In genomic region chr6:113979930-113980329, GRCh38 we compare ENCODE assay signal across 12 cellular contexts. TPM values are rescaled to one million over a fixed set of nuclear protein-coding genes. Genes with fewer than 3 reads are reported as not detected.
A peak's percentile ranks its signal among the peaks of the same experiment; 100 is the strongest.
DNase-seq lines count a peak whose midpoint lies in the region; ATAC-seq and TF ChIP-seq lines count a peak whose summit lies in the region.
"Had no signal": no experiment of that assay in that cellular context is flagged by ENCODE, and none has a peak within 500 bp of the region (broad histone marks: within the 10 kb centered on the region; RNA-seq: fewer than 3 reads in every experiment).

No MANE protein-coding gene starts in this region.

- H3K4me1 Mint-ChIP-seq in dendritic cell treated with granulocyte-macrophage colony-stimulating factor and Interleukin-4, amounts not matched to agents 40 ng/mL and 50 ng/mL, for 4 days (ENCODE audit: low read depth) = peaks cover 18% of the 10 kb centered on the region
- H3K4me1 Mint-ChIP-seq in natural killer cell = no peaks in the 10 kb centered on the region
- H3K4me1 Mint-ChIP-seq: CD8-positive, alpha-beta memory T cell; immature natural killer cell had no signal

- TF ChIP-seq CTCF in natural killer cell (IDR thresholded peaks at IDR 0.05) = no peak

- DNase-seq in Kasumi-1 (lab: John Stamatoyannopoulos, UW) (peak; percentile 42 to 79), NCI-H2107 treated with DMSO at 0.1 percent for 48 hours (lab: John Stamatoyannopoulos, UW; ENCODE audit: unreplicated experiment) (no peak), kidney tubule cell (ENCODE audit: low spot score) (no peak), natural killer cell (no peak)
- DNase-seq in stimulated activated CD4-positive, alpha-beta T cell treated with anti-CD3 and anti-CD28 coated beads, Interleukin-1b, Interleukin-23, amount 100 ng/mL, for 48 hours = no peak
- DNase-seq: activated naive CD8-positive, alpha-beta T cell treated with anti-CD3 and anti-CD28 coated beads, Interleukin-2, amount 50 U/mL, for 24 hours; CD8-positive, alpha-beta memory T cell; immature natural killer cell had no signal

- intact Hi-C loops in dendritic cell treated with granulocyte-macrophage colony-stimulating factor and Interleukin-4, amounts not matched to agents 40 ng/mL and 50 ng/mL, for 4 days (cut with micrococcal nuclease) = no loop called here
- intact Hi-C loops in natural killer cell (cut with micrococcal nuclease) = no loop called here

- no peaks in the 10 kb centered on the region for H3K9me3 Mint-ChIP-seq in dendritic cell treated with granulocyte-macrophage colony-stimulating factor and Interleukin-4, amounts not matched to agents 40 ng/mL and 50 ng/mL, for 4 days
- H3K9me3 Mint-ChIP-seq in natural killer cell = no peaks in the 10 kb centered on the region
- H3K9me3 Mint-ChIP-seq: activated naive CD8-positive, alpha-beta T cell treated with anti-CD3 and anti-CD28 coated beads, Interleukin-2, amount 50 U/mL, for 24 hours; CD8-positive, alpha-beta memory T cell; immature natural killer cell; T-helper 2 cell treated with Interferon-gamma antibody and Interleukin-4, amounts not matched to agents 5 μg/mL and 100 μg/mL, for 36 hours had no signal

- peaks cover 9% of the 10 kb centered on the region for H3K36me3 Mint-ChIP-seq in dendritic cell treated with granulocyte-macrophage colony-stimulating factor and Interleukin-4, amounts not matched to agents 40 ng/mL and 50 ng/mL, for 4 days (ENCODE audit: low read depth)
- no peaks in the 10 kb centered on the region for H3K36me3 Mint-ChIP-seq in natural killer cell
- H3K36me3 Mint-ChIP-seq: CD8-positive, alpha-beta memory T cell; immature natural killer cell had no signal

- H3K4me3 Mint-ChIP-seq in dendritic cell treated with granulocyte-macrophage colony-stimulating factor and Interleukin-4, amounts not matched to agents 40 ng/mL and 50 ng/mL, for 4 days = no peak overlapping the region
- no peak overlapping the region for H3K4me3 Mint-ChIP-seq in natural killer cell
- H3K4me3 Mint-ChIP-seq: activated naive CD8-positive, alpha-beta T cell treated with anti-CD3 and anti-CD28 coated beads, Interleukin-2, amount 50 U/mL, for 24 hours; CD8-positive, alpha-beta memory T cell; immature natural killer cell; T-helper 2 cell treated with Interferon-gamma antibody and Interleukin-4, amounts not matched to agents 5 μg/mL and 100 μg/mL, for 36 hours had no signal

- ATAC-seq in GM18505 (IDR thresholded peaks at IDR 0.05; ENCODE audit: unreplicated experiment) (peak; percentile 82), GM21825 (IDR thresholded peaks at IDR 0.05; ENCODE audit: unreplicated experiment) (peak; percentile 69), natural killer cell (no peak)
- ATAC-seq: activated naive CD8-positive, alpha-beta T cell treated with anti-CD3 and anti-CD28 coated beads, Interleukin-2, amount 50 U/mL, for 24 hours had no signal

- no peaks in the 10 kb centered on the region for H3K27me3 Mint-ChIP-seq in dendritic cell treated with granulocyte-macrophage colony-stimulating factor and Interleukin-4, amounts not matched to agents 40 ng/mL and 50 ng/mL, for 4 days
- H3K27me3 Mint-ChIP-seq in natural killer cell (ENCODE audit: low read depth in 2 of 2) = peaks cover 0 to 7% of the 10 kb centered on the region in 2 donors

- peak overlapping the region; percentile 61 for H3K27ac Mint-ChIP-seq in dendritic cell treated with granulocyte-macrophage colony-stimulating factor and Interleukin-4, amounts not matched to agents 40 ng/mL and 50 ng/mL, for 4 days
- no peak overlapping the region for H3K27ac Mint-ChIP-seq in natural killer cell
- H3K27ac Mint-ChIP-seq: activated naive CD8-positive, alpha-beta T cell treated with anti-CD3 and anti-CD28 coated beads, Interleukin-2, amount 50 U/mL, for 24 hours; CD8-positive, alpha-beta memory T cell; immature natural killer cell; T-helper 2 cell treated with Interferon-gamma antibody and Interleukin-4, amounts not matched to agents 5 μg/mL and 100 μg/mL, for 36 hours had no signal

- TF ChIP-seq POLR2A in GM18505 (IDR thresholded peaks at IDR 0.05; ENCODE audit: borderline replicate concordance, extremely low read depth, insufficient read depth, insufficient read length) = no peak

RNA-seq across cellular contexts. Expression of gene HDAC2, which starts 9.0 kb away (rescaled TPM):
- 10 to 100 TPM; 55.1 to 74.5 (median 60.8) TPM for total RNA-seq in natural killer cell

Comparison
In these comparisons a context has a peak if more than half of its experiments do, and no peak if none do; other contexts are left out.
1. ATAC-seq: peak in GM18505 (single experiment) and GM21825 (single experiment); none in natural killer cell (0 of 3).
2. DNase-seq: peak in Kasumi-1 (2 of 2); none in NCI-H2107 treated with DMSO at 0.1 percent for 48 hours (single experiment), kidney tubule cell (single experiment), stimulated activated CD4-positive, alpha-beta T cell treated with anti-CD3 and anti-CD28 coated beads, Interleukin-1b, Interleukin-23, amount 100 ng/mL, for 48 hours (single experiment) and natural killer cell (single experiment).